27 cellular contexts compared by ENCODE assay signal in the genomic region with DNA sequence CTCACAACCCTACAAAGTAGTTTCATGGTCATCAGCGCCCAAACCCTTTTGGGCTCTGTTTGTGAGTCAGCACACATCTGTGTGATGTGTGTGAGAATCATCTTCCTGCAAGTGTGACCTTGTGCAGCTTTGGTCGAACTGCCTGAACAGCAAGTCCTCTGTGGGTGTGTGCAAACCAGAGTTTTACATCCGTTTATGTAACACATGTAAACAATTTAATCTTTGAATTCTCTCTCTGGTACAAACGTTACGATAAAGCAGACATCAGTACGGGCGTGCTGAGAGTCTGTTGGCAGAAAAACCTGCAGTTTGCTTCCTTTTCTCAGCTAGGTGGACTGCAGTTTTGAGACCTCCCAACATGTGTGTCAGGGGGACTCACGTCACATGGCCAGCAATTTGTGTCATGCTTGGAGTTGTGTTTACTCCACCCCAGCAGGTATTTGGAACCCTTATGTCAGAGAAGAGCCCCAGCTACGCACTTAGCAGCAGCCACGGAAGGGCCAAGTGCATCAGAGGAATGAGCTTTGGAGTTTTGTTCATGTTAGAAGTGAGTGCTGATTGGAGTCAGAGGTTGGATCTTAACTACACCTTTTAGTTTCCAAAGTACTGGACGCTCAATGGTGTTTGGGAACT.
DNase-seq lines count a peak whose midpoint lies in the region; ATAC-seq and TF ChIP-seq lines count a peak whose summit lies in the region.
"Had no signal": no experiment of that assay in that cellular context is flagged by ENCODE, and none has a peak within 500 bp of the region (broad histone marks: within the 10 kb centered on the region; RNA-seq: fewer than 3 reads in every experiment).

No MANE protein-coding gene starts in this region.

- H3K4me1 ChIP-seq in left ventricle myocardium inferior: peaks cover 17% of the 10 kb centered on the region
- no peaks in the 10 kb centered on the region for H3K4me1 ChIP-seq in osteoblast (ENCODE audit: insufficient read depth, low read length)
- no peaks in the 10 kb centered on the region for H3K4me1 ChIP-seq in tibial nerve
- H3K4me1 ChIP-seq: adrenal gland, colonic mucosa had no signal

- ATAC-seq in Right ventricle myocardium superior (ENCODE audit: poor library complexity) (peak; percentile 48), left cardiac atrium (no peak)
- ATAC-seq: activated T-cell treated with anti-CD3 and anti-CD28 coated beads, Interleukin-2, amount 50 U/mL, for 4 hours; naive thymus-derived CD8-positive, alpha-beta T cell; stimulated activated naive CD8-positive, alpha-beta T cell treated with anti-CD3 and anti-CD28 coated beads, Interleukin-15, Interleukin-2, amounts not matched to agents 100 U/mL and 50 U/mL, for 24 hours; T-helper 17 cell had no signal

- TF ChIP-seq CTCF in left ventricle myocardium inferior (IDR thresholded peaks at IDR 0.05; ENCODE audit: borderline replicate concordance) (no peak), osteoblast (IDR thresholded peaks at IDR 0.05; ENCODE audit: extremely low read depth, low read depth, low read length) (no peak), tibial nerve (IDR thresholded peaks at IDR 0.05) (no peak)

- H3K36me3 ChIP-seq in left ventricle myocardium inferior: no peaks in the 10 kb centered on the region
- no peaks in the 10 kb centered on the region for H3K36me3 ChIP-seq in osteoblast (ENCODE audit: insufficient read depth, low read length)
- no peaks in the 10 kb centered on the region for H3K36me3 ChIP-seq in tibial nerve
- H3K36me3 ChIP-seq: adrenal gland, brain microvascular endothelial cell, colonic mucosa, esophagus muscularis mucosa, thyroid gland had no signal

- intact Hi-C loops in Right ventricle myocardium superior (cut with DNase I) (loop anchor here (5.0 kb wide), 1 partner anchor 132 kb away; no protein-coding TSS in a partner anchor), left cardiac atrium (cut with DNase I) (loop anchor here in 1 of 2 donors (2.0 to 10.0 kb wide), 4 partner anchors 108 to 319 kb away; no protein-coding TSS in a partner anchor), left ventricle myocardium inferior (cut with micrococcal nuclease) (loop anchor here (10.0 kb wide), 1 partner anchor 151 kb away; no protein-coding TSS in a partner anchor)

- 53 to 61% methylated on average over 11 of the region's 11 CpGs for WGBS in tibial nerve, 2 donors

- peak overlapping the region; percentile 91 for H3K27ac ChIP-seq in left ventricle myocardium inferior (replicated peaks)
- no peak overlapping the region for H3K27ac ChIP-seq in osteoblast (ENCODE audit: low read depth, low read length)
- H3K27ac ChIP-seq in tibial nerve: no peak overlapping the region
- H3K27ac ChIP-seq: adrenal gland, brain microvascular endothelial cell, colonic mucosa, esophagus muscularis mucosa, SK-N-MC, thyroid gland had no signal

- H3K9me3 ChIP-seq in left ventricle myocardium inferior (replicated peaks) (no peaks in the 10 kb centered on the region), osteoblast (ENCODE audit: low read depth, low read length) (no peaks in the 10 kb centered on the region), tibial nerve (no peaks in the 10 kb centered on the region)
- H3K9me3 ChIP-seq: adrenal gland, colonic mucosa, esophagus muscularis mucosa, thyroid gland had no signal

- H3K4me3 ChIP-seq in left ventricle myocardium inferior (no peak overlapping the region), osteoblast (ENCODE audit: insufficient read depth, low read length) (no peak overlapping the region), tibial nerve (no peak overlapping the region)
- H3K4me3 ChIP-seq: adrenal gland, colonic mucosa, esophagus muscularis mucosa, SK-N-MC, thyroid gland had no signal

- no peak for TF ChIP-seq EP300 in tibial nerve (IDR thresholded peaks at IDR 0.05)

- H3K79me2 ChIP-seq in osteoblast (ENCODE audit: insufficient read depth, low read length): no peaks in the 10 kb centered on the region

- no peak for TF ChIP-seq POLR2A in tibial nerve (IDR thresholded peaks at IDR 0.05)

- no peaks in the 10 kb centered on the region for H3K27me3 ChIP-seq in left ventricle myocardium inferior (ENCODE audit: low read depth)
- no peaks in the 10 kb centered on the region for H3K27me3 ChIP-seq in osteoblast (ENCODE audit: insufficient read depth, low read length)
- no peaks in the 10 kb centered on the region for H3K27me3 ChIP-seq in tibial nerve
- H3K27me3 ChIP-seq: adrenal gland, brain microvascular endothelial cell, colonic mucosa, esophagus muscularis mucosa, thyroid gland had no signal

- DNase-seq in Right ventricle myocardium superior (no peak), left cardiac atrium (no peak), left ventricle myocardium inferior (no peak), osteoblast (ENCODE audit: insufficient read length, low spot score, missing footprints) (peak; percentile 1), HT-29 (ENCODE audit: low spot score) (no peak), NOMO-1 (lab: John Stamatoyannopoulos, UW; ENCODE audit: unreplicated experiment in 2 of 2) (no peak), NCI-H345 (lab: John Stamatoyannopoulos, UW) (no peak), tibial nerve (ENCODE audit: low spot score in 2 of 2) (no peak)
- DNase-seq: activated CD4-positive, alpha-beta T cell treated with anti-CD3 and anti-CD28 coated beads for 4 hours; activated naive CD4-positive, alpha-beta T cell; activated T-cell treated with anti-CD3 and anti-CD28 coated beads, Interleukin-2, amount 50 U/mL, for 4 hours; adrenal gland; AML-193; brain microvascular endothelial cell; colonic mucosa; DMS153; effector memory CD4-positive, alpha-beta T cell; MM.1S; naive thymus-derived CD8-positive, alpha-beta T cell; NCI-H1417 treated with DMSO at 0.1 percent for 48 hours; NCI-H524; RPMI8226; stimulated activated naive CD8-positive, alpha-beta T cell treated with anti-CD3 and anti-CD28 coated beads, Interleukin-15, Interleukin-2, amounts not matched to agents 100 U/mL and 50 U/mL, for 24 hours; T-helper 17 cell; thyroid gland had no signal

- no peaks in the 10 kb centered on the region for H4K20me1 ChIP-seq in osteoblast (ENCODE audit: insufficient read depth, low read length)

- no peak overlapping the region for H2AFZ ChIP-seq in osteoblast (ENCODE audit: low read length)

- H3K4me2 ChIP-seq in osteoblast (ENCODE audit: insufficient read depth, low read length): no peak overlapping the region
